11 cellular contexts compared by ENCODE assay signal in the genomic region with DNA sequence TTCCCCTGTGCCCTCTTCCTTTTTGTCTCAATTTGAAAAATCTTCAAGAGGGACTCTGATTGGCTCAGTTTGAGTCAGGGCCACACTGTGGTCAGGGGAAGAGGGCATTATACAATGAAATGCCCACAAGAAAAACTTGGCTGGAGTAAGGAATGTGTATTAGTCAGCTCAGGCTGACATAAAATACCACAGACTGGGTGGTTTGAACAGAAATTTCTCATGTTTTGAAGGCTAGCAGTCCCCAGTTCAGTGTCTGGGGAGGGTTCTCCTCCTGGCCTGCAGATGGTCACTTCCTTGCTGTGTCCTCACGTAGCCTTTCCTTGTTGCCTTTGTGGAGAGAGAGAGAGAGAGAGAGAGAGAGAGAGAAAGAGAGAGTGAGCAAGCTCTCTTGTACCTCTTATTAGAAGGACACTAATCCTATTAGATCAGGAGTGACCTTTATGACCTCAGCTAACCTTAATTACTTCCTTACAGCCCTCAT. TPM values are rescaled to one million over a fixed set of nuclear protein-coding genes. Genes with fewer than 3 reads are reported as not detected.
DNase-seq lines count a peak whose midpoint lies in the region; ATAC-seq and TF ChIP-seq lines count a peak whose summit lies in the region.
"Had no signal": no experiment of that assay in that cellular context is flagged by ENCODE, and none has a peak within 500 bp of the region (broad histone marks: within the 10 kb centered on the region; RNA-seq: fewer than 3 reads in every experiment).

No MANE protein-coding gene starts in this region.

- H3K23me2 ChIP-seq in H9 (ENCODE audit: insufficient read length, low read depth, low read length, poor library complexity, severe bottlenecking): no peaks in the 10 kb centered on the region

- H4K8ac ChIP-seq in H9 (replicated peaks; ENCODE audit: insufficient read length, low read depth, low read length): no peak overlapping the region

- H3K4me3 Mint-ChIP-seq in mesothelial cell of epicardium: no peak overlapping the region
- no peak overlapping the region for H3K4me3 Mint-ChIP-seq in H9
- H3K4me3 Mint-ChIP-seq: naive thymus-derived CD4-positive, alpha-beta T cell had no signal

- H3K27ac Mint-ChIP-seq in mesothelial cell of epicardium (peak overlapping the region; percentile 0), H9 (peak overlapping the region in 1 of 3 experiments; percentile 66; a peak in 1 of 7 replicates)
- H3K27ac Mint-ChIP-seq: naive thymus-derived CD4-positive, alpha-beta T cell had no signal

- no peak overlapping the region for H3K4ac ChIP-seq in H9 (ENCODE audit: low read depth, low read length)

- H3T11ph ChIP-seq in H9 (ENCODE audit: low read length): no peak overlapping the region

- H3K79me2 ChIP-seq in H9 (ENCODE audit: insufficient read depth, low read length): no peaks in the 10 kb centered on the region

- H3K27ac ChIP-seq in H9 (ENCODE audit: insufficient read length, low read depth, low read length): no peak overlapping the region

- H3K23ac ChIP-seq in H9 (ENCODE audit: insufficient read length, low read depth, low read length): no peak overlapping the region

- H3K27me3 ChIP-seq in H9 (ENCODE audit: insufficient read depth, low read length): no peaks in the 10 kb centered on the region

- TF ChIP-seq CTCF in mesothelial cell of epicardium (IDR thresholded peaks at IDR 0.05; ENCODE audit: unreplicated experiment): no peak
- no peak for TF ChIP-seq CTCF in GM13977 (IDR thresholded peaks at IDR 0.05; ENCODE audit: extremely low read depth, insufficient read depth, missing control alignments)
- TF ChIP-seq CTCF in H9 (conservative IDR thresholded peaks at IDR 0.05): no peak

- H2AFZ ChIP-seq in H9 (ENCODE audit: low read length): no peak overlapping the region

- no peak overlapping the region for H3K4me2 ChIP-seq in H9 (ENCODE audit: insufficient read depth, insufficient read length, low read length)

- H3K36me3 Mint-ChIP-seq in mesothelial cell of epicardium (no peaks in the 10 kb centered on the region), H9 (ENCODE audit: insufficient read depth in 1 of 3, low read depth in 3 of 3) (no peaks in the 10 kb centered on the region)
- H3K36me3 Mint-ChIP-seq: naive thymus-derived CD4-positive, alpha-beta T cell had no signal

- H3K14ac ChIP-seq in H9 (ENCODE audit: insufficient read depth, low read length): no peak overlapping the region

- in situ Hi-C loops in GM13977 (cut with MboI; ENCODE audit: low pct_unique_long_range_greater_than_20kb, low sequenced_read_pairs, unreplicated experiment): no loop called here

- no peak overlapping the region for H3K56ac ChIP-seq in H9 (ENCODE audit: insufficient read length, low read depth, low read length)

- no peak overlapping the region for H4K5ac ChIP-seq in H9 (ENCODE audit: insufficient read length, low read depth, low read length)

- H3K9me3 ChIP-seq in H9 (ENCODE audit: control insufficient read depth, low read depth, low read length): no peaks in the 10 kb centered on the region

- H3K27me3 Mint-ChIP-seq in mesothelial cell of epicardium (ENCODE audit: low read depth) (no peaks in the 10 kb centered on the region), H9 (ENCODE audit: low read depth) (no peaks in the 10 kb centered on the region)

- H3K9ac ChIP-seq in H9 (ENCODE audit: extremely low read depth, insufficient read length, low read length): no peak overlapping the region

- no peak for ATAC-seq in HG03175 (IDR thresholded peaks at IDR 0.05; ENCODE audit: unreplicated experiment)
- ATAC-seq: naive thymus-derived CD4-positive, alpha-beta T cell had no signal

- H3K4me1 Mint-ChIP-seq in mesothelial cell of epicardium (peaks cover 6% of the 10 kb centered on the region), H9 (peaks cover 18 to 23% of the 10 kb centered on the region in 2 experiments)

- peak; percentile 36 for DNase-seq in AG08396 (ENCODE audit: low spot score)
- peak; percentile 6 for DNase-seq in MV-4-11 (lab: John Stamatoyannopoulos, UW)
- peak; percentile 73 for DNase-seq in dedifferentiated amniotic fluid mesenchymal stem cell (ENCODE audit: extremely low spot score)
- no peak for DNase-seq in mesothelial cell of epicardium (ENCODE audit: low spot score in 2 of 2, unreplicated experiment in 2 of 2)
- no peak for DNase-seq in stimulated activated naive CD4-positive, alpha-beta T cell treated with Interleukin-2 at 50 U/mL for 16 hours (lab: John Stamatoyannopoulos, UW)
- no peak for DNase-seq in GM13977 (ENCODE audit: low spot score)
- no peak for DNase-seq in H9
- DNase-seq: naive thymus-derived CD4-positive, alpha-beta T cell; NCI-H446 treated with DMSO at 0.1 percent for 48 hours; T-helper 9 cell had no signal

- no peaks in the 10 kb centered on the region for H4K20me1 ChIP-seq in H9 (ENCODE audit: control insufficient read depth, insufficient read depth, insufficient read length)

- H2BK120ac ChIP-seq in H9 (ENCODE audit: low read depth, low read length, poor library complexity, severe bottlenecking): no peak overlapping the region

- peaks cover 3% of the 10 kb centered on the region; the same call in 1 of the 2 replicates for H3K4me1 ChIP-seq in H9 (ENCODE audit: insufficient read depth, low read length)

- no CpG with 5 or more reads among the region's 1 CpG for WGBS in H9 (ENCODE audit: extremely low coverage, insufficient read length, low lambda C conversion rate)

- no peak overlapping the region for H2BK5ac ChIP-seq in H9 (ENCODE audit: insufficient read length, low read length)

- no peak overlapping the region for H2AK5ac ChIP-seq in H9 (ENCODE audit: insufficient read length, low read length)

- H3K79me1 ChIP-seq in H9 (ENCODE audit: insufficient read depth, low read depth, low read length, poor library complexity, severe bottlenecking): no peaks in the 10 kb centered on the region

- no peak overlapping the region for H2BK20ac ChIP-seq in H9 (ENCODE audit: low read depth, low read length, poor library complexity, severe bottlenecking)

- H4K91ac ChIP-seq in H9 (ENCODE audit: insufficient read length, low read depth, low read length): no peak overlapping the region

- H2BK15ac ChIP-seq in H9 (ENCODE audit: low read depth, low read length): no peak overlapping the region

- H3K18ac ChIP-seq in H9 (ENCODE audit: insufficient read length, low read depth, low read length): no peak overlapping the region

- H3K9me3 Mint-ChIP-seq in mesothelial cell of epicardium (no peaks in the 10 kb centered on the region), H9 (no peaks in the 10 kb centered on the region)

- no peak overlapping the region for H2BK12ac ChIP-seq in H9 (ENCODE audit: insufficient read length, low read depth, low read length)

RNA-seq across cellular contexts. Expression of a gene that starts 25.6 kb away (rescaled TPM):
- total RNA-seq in mesothelial cell of epicardium (6.7 to 7.3 TPM (median 6.8 TPM) in 3 replicates), H9 (2021) (0.31 and 0.39 TPM in 2 replicates)
- total RNA-seq: naive thymus-derived CD4-positive, alpha-beta T cell had no signal

Comparison
In these comparisons a context has a peak if more than half of its experiments do, and no peak if none do; other contexts are left out.
1. DNase-seq: peak in AG08396 (single experiment), MV-4-11 (single experiment) and dedifferentiated amniotic fluid mesenchymal stem cell (single experiment); none in mesothelial cell of epicardium (0 of 2), stimulated activated naive CD4-positive, alpha-beta T cell treated with Interleukin-2 at 50 U/mL for 16 hours (single experiment), GM13977 (single experiment) and H9 (single experiment).